ENCODE assay signal across 19 cellular contexts in genomic region chr2:78644849-78645248, GRCh38.
"Had no signal": no experiment of that assay in that cellular context is flagged by ENCODE, and none has a peak within 500 bp of the region (broad histone marks: within the 10 kb centered on the region; RNA-seq: fewer than 3 reads in every experiment).

No MANE protein-coding gene starts in this region.

- H3K27me3 ChIP-seq: heart left ventricle, pancreas, thyroid gland, uterus had no signal

- H3K4me1 ChIP-seq: heart left ventricle, pancreas, thyroid gland, uterus had no signal

- H3K9me3 ChIP-seq: heart left ventricle, pancreas, thyroid gland, uterus had no signal

- H3K36me3 ChIP-seq: heart left ventricle, pancreas, thyroid gland, uterus had no signal

- H3K4me3 ChIP-seq: heart left ventricle, pancreas, thyroid gland, uterus had no signal

- H3K27ac ChIP-seq: epithelial cell of prostate, heart left ventricle, pancreas, thyroid gland, uterus had no signal

- ATAC-seq: activated CD8-positive, alpha-beta T cell treated with anti-CD3 and anti-CD28 coated beads for 36 hours; activated T-cell treated with anti-CD3 and anti-CD28 coated beads, Interleukin-2, amount 50 U/mL, for 4 hours; heart left ventricle; left lobe of liver; pancreas; stimulated activated memory B cell treated with anti-CD40 and anti-IgM and Interleukin-4, amounts not matched to agents 10 μg/mL and 1 μg/mL and 100 μg/mL, for 72 hours; WTC11 had no signal

- DNase-seq: activated CD4-positive, alpha-beta T cell treated with anti-CD3 and anti-CD28 coated beads for 4 hours; activated CD8-positive, alpha-beta T cell treated with anti-CD3 and anti-CD28 coated beads for 36 hours; activated effector memory CD4-positive, alpha-beta T cell treated with Interleukin-2 at 50 U/mL for 16 hours; activated naive CD4-positive, alpha-beta T cell treated with anti-CD3 and anti-CD28 coated beads, Interleukin-2, amount 50 U/mL, for 16 hours; activated T-cell treated with anti-CD3 and anti-CD28 coated beads, Interleukin-2, amount 50 U/mL, for 4 hours; cortex of kidney; effector CD8-positive, alpha-beta T cell; foreskin melanocyte; heart left ventricle; immature natural killer cell; naive B cell; pancreas; stimulated activated CD4-positive, alpha-beta T cell treated with anti-CD3 and anti-CD28 coated beads, Interleukin-12 subunit alpha, Interleukin-12 subunit beta, amount 100 ng/mL, for 4 hours; thyroid gland; uterus had no signal
